Comparison of ENCODE assay signal across 9 cellular contexts in the genomic region with DNA sequence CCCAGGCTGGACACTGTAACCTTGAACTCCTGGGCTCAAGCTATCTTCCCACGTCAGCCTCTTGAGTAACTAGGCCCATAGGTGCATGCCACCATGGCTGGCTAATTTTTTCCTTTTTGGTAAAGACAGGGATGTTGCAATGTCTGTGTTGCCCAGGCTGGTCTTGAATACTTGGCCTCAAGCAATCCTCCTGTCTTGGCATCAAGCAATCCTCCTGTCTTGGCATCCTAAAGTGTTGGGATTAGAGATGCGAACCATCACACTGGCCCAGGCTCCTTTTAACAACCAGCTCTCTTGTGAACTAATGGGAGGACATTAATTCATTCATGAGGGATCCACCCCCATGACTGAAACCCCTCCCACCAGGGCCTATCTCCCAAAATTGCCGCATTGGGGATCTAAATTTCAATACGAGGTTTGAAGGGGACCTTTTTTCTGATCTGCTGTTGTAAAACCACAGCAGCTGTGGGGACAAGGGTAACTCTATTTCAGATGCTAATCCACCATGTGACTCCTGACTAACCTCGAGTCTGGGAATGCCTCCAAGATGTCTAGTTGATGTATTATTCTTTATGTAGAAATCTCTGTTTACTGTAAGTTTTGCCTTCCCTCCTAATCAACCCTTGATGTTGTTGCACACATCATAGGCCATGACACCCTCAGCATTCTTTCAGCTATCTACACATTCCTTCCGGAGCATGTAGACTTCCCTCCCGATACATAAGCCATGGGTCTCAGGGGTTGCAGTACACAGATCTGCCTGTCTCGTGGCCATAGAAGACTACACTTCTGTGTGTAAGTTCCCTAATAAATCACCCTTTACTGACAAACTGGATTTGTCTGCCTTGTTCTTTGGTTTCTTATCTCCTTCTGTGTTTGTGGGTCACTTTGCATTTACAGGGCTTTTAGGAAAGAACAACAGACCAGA. TPM values are rescaled to one million over a fixed set of nuclear protein-coding genes. Genes with fewer than 3 reads are reported as not detected.
A peak's percentile ranks its signal among the peaks of the same experiment; 100 is the strongest.
DNase-seq lines count a peak whose midpoint lies in the region; ATAC-seq and TF ChIP-seq lines count a peak whose summit lies in the region.
"Had no signal": no experiment of that assay in that cellular context is flagged by ENCODE, and none has a peak within 500 bp of the region (broad histone marks: within the 10 kb centered on the region; RNA-seq: fewer than 3 reads in every experiment).

No MANE protein-coding gene starts in this region.

- H3K36me3 Mint-ChIP-seq in stimulated activated effector memory CD8-positive, alpha-beta T cell treated with anti-CD3 and anti-CD28 coated beads, Interleukin-12 subunit alpha, Interleukin-12 subunit beta, amount 100 ng/mL, for 72 hours = no peaks in the 10 kb centered on the region

- H3K4me1 ChIP-seq in skeletal muscle tissue (ENCODE audit: control insufficient read depth in 3 of 3, insufficient read depth in 3 of 3, low read length in 3 of 3) = peaks cover 4 to 22% (median 10%) of the 10 kb centered on the region in 3 donors

- H3K4me1 Mint-ChIP-seq in stimulated activated effector memory CD8-positive, alpha-beta T cell treated with anti-CD3 and anti-CD28 coated beads, Interleukin-12 subunit alpha, Interleukin-12 subunit beta, amount 100 ng/mL, for 72 hours = peaks cover 5% of the 10 kb centered on the region

- no peaks in the 10 kb centered on the region for H3K9me3 Mint-ChIP-seq in stimulated activated effector memory CD8-positive, alpha-beta T cell treated with anti-CD3 and anti-CD28 coated beads, Interleukin-12 subunit alpha, Interleukin-12 subunit beta, amount 100 ng/mL, for 72 hours

- peaks cover 0 to 3% (median 0%) of the 10 kb centered on the region in 3 donors for H3K27me3 ChIP-seq in skeletal muscle tissue (ENCODE audit: control insufficient read depth in 3 of 3, insufficient read depth in 3 of 3, low read length in 3 of 3)

- H3K9ac ChIP-seq in skeletal muscle tissue (ENCODE audit: low read depth in 1 of 3, low read length in 3 of 3) = no peak overlapping the region

- no peaks in the 10 kb centered on the region for H3K9me3 ChIP-seq in skeletal muscle tissue (ENCODE audit: control insufficient read depth in 3 of 3, low read length in 3 of 3)

- H3K27ac Mint-ChIP-seq in stimulated activated effector memory CD8-positive, alpha-beta T cell treated with anti-CD3 and anti-CD28 coated beads, Interleukin-12 subunit alpha, Interleukin-12 subunit beta, amount 100 ng/mL, for 72 hours = no peak overlapping the region

- no peak for ATAC-seq in GM21737 (IDR thresholded peaks at IDR 0.05; ENCODE audit: unreplicated experiment)
- no peak for ATAC-seq in stimulated activated effector memory CD8-positive, alpha-beta T cell treated with anti-CD3 and anti-CD28 coated beads, Interleukin-12 subunit alpha, Interleukin-12 subunit beta, amount 100 ng/mL, for 72 hours

- peak overlapping the region; percentile 66 for H3K27ac ChIP-seq in skeletal muscle tissue (ENCODE audit: low read depth, low read length)

- no peaks in the 10 kb centered on the region for H3K36me3 ChIP-seq in skeletal muscle tissue (ENCODE audit: control insufficient read depth in 3 of 3, insufficient read depth in 3 of 3, low read length in 3 of 3)

- no peak for TF ChIP-seq CTCF in HFF-Myc (IDR thresholded peaks at IDR 0.05; ENCODE audit: low read depth, low read length, missing control alignments)

- no peak overlapping the region for H3K4me3 ChIP-seq in HFF-Myc (replicated peaks; ENCODE audit: low read depth, low read length)
- no peak overlapping the region for H3K4me3 ChIP-seq in skeletal muscle tissue (ENCODE audit: low read length in 3 of 3)

- DNase-seq in HFF-Myc (ENCODE audit: extremely low read depth, low read depth) (peak; percentile 93), astrocyte of the hippocampus (ENCODE audit: low read depth, low spot score) (peak; percentile 96), inferior parietal cortex (ENCODE audit: extremely low spot score) (peak; percentile 69), NCI-H345 treated with DMSO at 0.1 percent for 48 hours (lab: John Stamatoyannopoulos, UW; ENCODE audit: unreplicated experiment) (no peak)
- DNase-seq in activated CD4-positive, alpha-beta T cell treated with anti-CD3 and anti-CD28 coated beads, Interleukin-2, amount 50 U/mL, for 4 hours = no peak
- DNase-seq in stimulated activated effector memory CD8-positive, alpha-beta T cell treated with anti-CD3 and anti-CD28 coated beads, Interleukin-12 subunit alpha, Interleukin-12 subunit beta, amount 100 ng/mL, for 72 hours (ENCODE audit: low spot score in 2 of 2) = no peak
- DNase-seq: naive B cell had no signal

- H3K4me3 Mint-ChIP-seq in stimulated activated effector memory CD8-positive, alpha-beta T cell treated with anti-CD3 and anti-CD28 coated beads, Interleukin-12 subunit alpha, Interleukin-12 subunit beta, amount 100 ng/mL, for 72 hours = no peak overlapping the region

RNA-seq across cellular contexts. Expression of a gene that starts 37.6 kb away (rescaled TPM):
- total RNA-seq in skeletal muscle tissue = 2.1 TPM

Comparison
In these comparisons a context has a peak if more than half of its experiments do, and no peak if none do; other contexts are left out.
1. DNase-seq: peak in HFF-Myc (single experiment), astrocyte of the hippocampus (single experiment) and inferior parietal cortex (single experiment); none in activated CD4-positive, alpha-beta T cell treated with anti-CD3 and anti-CD28 coated beads, Interleukin-2, amount 50 U/mL, for 4 hours (0 of 2), stimulated activated effector memory CD8-positive, alpha-beta T cell treated with anti-CD3 and anti-CD28 coated beads, Interleukin-12 subunit alpha, Interleukin-12 subunit beta, amount 100 ng/mL, for 72 hours (0 of 2) and NCI-H345 treated with DMSO at 0.1 percent for 48 hours (single experiment).